ENCODE assay signal across 9 cellular contexts in the genomic region with DNA sequence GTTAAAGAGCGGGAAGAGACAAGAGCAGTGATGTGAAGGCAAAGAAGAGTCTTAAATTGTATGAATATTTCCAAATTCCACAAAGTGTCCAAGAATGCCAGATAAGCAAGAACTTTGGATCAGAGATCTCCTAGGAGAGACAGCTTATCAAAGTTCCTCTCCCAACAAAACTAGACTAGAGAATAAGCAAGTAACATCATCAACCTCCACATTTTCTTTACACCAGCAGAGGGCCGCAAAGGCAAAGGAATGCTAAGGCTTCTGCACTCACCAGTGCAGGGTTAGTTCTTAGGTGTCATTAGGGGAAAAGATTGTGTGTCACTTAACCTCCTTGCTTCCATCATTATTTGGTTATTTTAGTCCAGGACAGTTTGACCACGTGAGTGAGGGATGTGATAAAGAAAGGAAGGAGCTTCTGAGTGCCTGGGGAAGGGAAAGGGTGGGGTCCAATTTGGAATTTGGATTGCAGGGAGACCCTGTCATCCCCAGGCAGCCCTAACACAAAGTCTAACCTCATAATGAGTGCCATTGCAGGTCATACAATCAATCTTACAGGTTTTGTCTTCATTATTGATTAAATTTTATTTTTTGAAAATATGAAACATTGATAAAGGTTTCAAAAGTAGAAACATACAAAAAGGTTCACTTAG. TPM values are rescaled to one million over a fixed set of nuclear protein-coding genes. Genes with fewer than 3 reads are reported as not detected.
A peak's percentile ranks its signal among the peaks of the same experiment; 100 is the strongest.
DNase-seq lines count a peak whose midpoint lies in the region; ATAC-seq and TF ChIP-seq lines count a peak whose summit lies in the region.
"Had no signal": no experiment of that assay in that cellular context is flagged by ENCODE, and none has a peak within 500 bp of the region (broad histone marks: within the 10 kb centered on the region; RNA-seq: fewer than 3 reads in every experiment).

No MANE protein-coding gene starts in this region.

- H3K27me3 Mint-ChIP-seq in activated B cell treated with CpG ODN at 0.5 μM for 24 hours = no peaks in the 10 kb centered on the region
- H3K27me3 Mint-ChIP-seq in central memory CD8-positive, alpha-beta T cell = no peaks in the 10 kb centered on the region
- H3K27me3 Mint-ChIP-seq: stimulated activated naive CD8-positive, alpha-beta T cell treated with anti-CD3 and anti-CD28 coated beads, Interleukin-15, Interleukin-2, amounts not matched to agents 100 ng/mL and 50 ng/mL, for 24 hours had no signal

- ATAC-seq in HG02885 (IDR thresholded peaks at IDR 0.05; ENCODE audit: poor library complexity, unreplicated experiment) (peak; percentile 87), activated B cell treated with CpG ODN at 0.5 μM for 24 hours (ENCODE audit: low read depth) (peak; percentile 96)
- no peak for ATAC-seq in central memory CD8-positive, alpha-beta T cell (replicated peaks; ENCODE audit: extremely low read depth, poor library complexity, severe bottlenecking)

- H3K9me3 Mint-ChIP-seq in activated B cell treated with CpG ODN at 0.5 μM for 24 hours = no peaks in the 10 kb centered on the region
- H3K9me3 Mint-ChIP-seq in central memory CD8-positive, alpha-beta T cell = no peaks in the 10 kb centered on the region
- H3K9me3 Mint-ChIP-seq: stimulated activated naive CD8-positive, alpha-beta T cell treated with anti-CD3 and anti-CD28 coated beads, Interleukin-15, Interleukin-2, amounts not matched to agents 100 ng/mL and 50 ng/mL, for 24 hours had no signal

- POLR2A ChIA-PET in activated B cell treated with CpG ODN at 0.5 μM for 24 hours (lab: Charles Lee) = interaction anchor here (0.6 to 1.3 kb wide), 3 partner anchors 9 to 155 kb away, joined by 3 read pairs; no protein-coding TSS in a partner anchor

- no peak overlapping the region for H3K4me3 Mint-ChIP-seq in activated B cell treated with CpG ODN at 0.5 μM for 24 hours
- H3K4me3 Mint-ChIP-seq in central memory CD8-positive, alpha-beta T cell = no peak overlapping the region
- H3K4me3 Mint-ChIP-seq: stimulated activated naive CD8-positive, alpha-beta T cell treated with anti-CD3 and anti-CD28 coated beads, Interleukin-15, Interleukin-2, amounts not matched to agents 100 ng/mL and 50 ng/mL, for 24 hours had no signal

- peak; percentile 75 for DNase-seq in GM13976 (ENCODE audit: low spot score)
- peak; percentile 50 for DNase-seq in NCI-H2171 treated with DMSO at 0.1 percent for 48 hours (lab: John Stamatoyannopoulos, UW)
- no peak for DNase-seq in activated B cell treated with CpG ODN at 0.5 μM for 24 hours
- peak; percentile 28 to 49 for DNase-seq in central memory CD8-positive, alpha-beta T cell (ENCODE audit: low spot score in 2 of 2)
- peak; percentile 90 for DNase-seq in left kidney (ENCODE audit: low read depth, low spot score)
- peak in 2 of 3 donors; percentile 8 to 36 for DNase-seq in stimulated activated CD4-positive, alpha-beta T cell treated with anti-CD3 and anti-CD28 coated beads, TNF-alpha, amount 100 ng/mL, for 1 hour (ENCODE audit: low read depth in 3 of 3, low spot score in 1 of 3)

- CTCF ChIA-PET in activated B cell treated with CpG ODN at 0.5 μM for 24 hours (lab: Charles Lee) = interaction anchor here (0.5 to 2.5 kb wide), 12 partner anchors 9 to 828 kb away, joined by 3 to 10 read pairs (median 4); no protein-coding TSS in a partner anchor

- peaks cover 5% of the 10 kb centered on the region for H3K4me1 Mint-ChIP-seq in activated B cell treated with CpG ODN at 0.5 μM for 24 hours
- H3K4me1 Mint-ChIP-seq in central memory CD8-positive, alpha-beta T cell = no peaks in the 10 kb centered on the region

- TF ChIP-seq CTCF in 22Rv1 (IDR thresholded peaks at IDR 0.05) = peak; percentile 77
- TF ChIP-seq CTCF in GM13976 (IDR thresholded peaks at IDR 0.05; ENCODE audit: borderline replicate concordance, control extremely low read depth, extremely low read depth, insufficient read depth, missing control alignments) = peak; percentile 57
- TF ChIP-seq CTCF in activated B cell treated with CpG ODN at 0.5 μM for 24 hours (IDR thresholded peaks at IDR 0.05) = peak; percentile 42

- in situ Hi-C loops in GM13976 (cut with MboI; ENCODE audit: low sequenced_read_pairs, unreplicated experiment) = loop anchor here (25.0 kb wide), 1 partner anchor 427 kb away; no protein-coding TSS in a partner anchor

- H3K36me3 Mint-ChIP-seq in activated B cell treated with CpG ODN at 0.5 μM for 24 hours (ENCODE audit: low read depth) = no peaks in the 10 kb centered on the region
- no peaks in the 10 kb centered on the region for H3K36me3 Mint-ChIP-seq in central memory CD8-positive, alpha-beta T cell (ENCODE audit: insufficient read depth)

- intact Hi-C loops in activated B cell treated with CpG ODN at 0.5 μM for 24 hours (cut with micrococcal nuclease) = loop anchor here (1.0 to 10.0 kb wide), 8 partner anchors 79 to 865 kb away; a partner anchor contains a TSS

- no peak overlapping the region for H3K27ac ChIP-seq in 22Rv1

- peak overlapping the region; percentile 47 for H3K27ac Mint-ChIP-seq in activated B cell treated with CpG ODN at 0.5 μM for 24 hours
- H3K27ac Mint-ChIP-seq in central memory CD8-positive, alpha-beta T cell (ENCODE audit: low read depth) = no peak overlapping the region
- H3K27ac Mint-ChIP-seq: stimulated activated naive CD8-positive, alpha-beta T cell treated with anti-CD3 and anti-CD28 coated beads, Interleukin-15, Interleukin-2, amounts not matched to agents 100 ng/mL and 50 ng/mL, for 24 hours had no signal

RNA-seq across cellular contexts. Expression of a gene that starts 7.5 kb away (rescaled TPM):
- total RNA-seq in activated B cell treated with CpG ODN at 0.5 μM for 24 hours = 84.6 and 90.1 TPM in 2 replicates
